Comparison of ENCODE assay signal across 1 cellular context in the genomic region with DNA sequence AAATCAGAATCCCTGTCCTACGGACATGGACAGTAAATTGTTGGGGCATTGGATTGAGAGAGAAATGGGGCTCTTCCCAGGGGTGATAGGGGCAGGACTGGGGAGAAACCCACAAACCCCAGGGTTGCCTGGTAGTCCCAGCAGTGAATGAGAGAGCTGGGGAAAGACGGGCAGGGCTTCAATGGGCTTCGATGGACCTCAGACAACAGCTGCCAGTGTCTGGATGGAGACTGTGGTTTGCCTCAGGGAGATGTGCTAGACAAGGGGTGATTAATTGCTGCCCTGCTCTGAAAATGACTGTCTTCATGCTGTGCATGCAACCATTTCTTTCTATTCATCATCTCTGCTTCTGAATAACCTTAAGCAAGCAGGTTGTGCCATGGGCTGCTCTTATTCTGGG.
TF ChIP-seq lines count a peak whose summit lies in the region.

No MANE protein-coding gene starts in this region.

TF ChIP-seq in GM12878, 131 proteins besides CTCF, POLR2A, EP300 and RAD21 (continued from another document and continues in another):
- TF ChIP-seq, protein P1, sequence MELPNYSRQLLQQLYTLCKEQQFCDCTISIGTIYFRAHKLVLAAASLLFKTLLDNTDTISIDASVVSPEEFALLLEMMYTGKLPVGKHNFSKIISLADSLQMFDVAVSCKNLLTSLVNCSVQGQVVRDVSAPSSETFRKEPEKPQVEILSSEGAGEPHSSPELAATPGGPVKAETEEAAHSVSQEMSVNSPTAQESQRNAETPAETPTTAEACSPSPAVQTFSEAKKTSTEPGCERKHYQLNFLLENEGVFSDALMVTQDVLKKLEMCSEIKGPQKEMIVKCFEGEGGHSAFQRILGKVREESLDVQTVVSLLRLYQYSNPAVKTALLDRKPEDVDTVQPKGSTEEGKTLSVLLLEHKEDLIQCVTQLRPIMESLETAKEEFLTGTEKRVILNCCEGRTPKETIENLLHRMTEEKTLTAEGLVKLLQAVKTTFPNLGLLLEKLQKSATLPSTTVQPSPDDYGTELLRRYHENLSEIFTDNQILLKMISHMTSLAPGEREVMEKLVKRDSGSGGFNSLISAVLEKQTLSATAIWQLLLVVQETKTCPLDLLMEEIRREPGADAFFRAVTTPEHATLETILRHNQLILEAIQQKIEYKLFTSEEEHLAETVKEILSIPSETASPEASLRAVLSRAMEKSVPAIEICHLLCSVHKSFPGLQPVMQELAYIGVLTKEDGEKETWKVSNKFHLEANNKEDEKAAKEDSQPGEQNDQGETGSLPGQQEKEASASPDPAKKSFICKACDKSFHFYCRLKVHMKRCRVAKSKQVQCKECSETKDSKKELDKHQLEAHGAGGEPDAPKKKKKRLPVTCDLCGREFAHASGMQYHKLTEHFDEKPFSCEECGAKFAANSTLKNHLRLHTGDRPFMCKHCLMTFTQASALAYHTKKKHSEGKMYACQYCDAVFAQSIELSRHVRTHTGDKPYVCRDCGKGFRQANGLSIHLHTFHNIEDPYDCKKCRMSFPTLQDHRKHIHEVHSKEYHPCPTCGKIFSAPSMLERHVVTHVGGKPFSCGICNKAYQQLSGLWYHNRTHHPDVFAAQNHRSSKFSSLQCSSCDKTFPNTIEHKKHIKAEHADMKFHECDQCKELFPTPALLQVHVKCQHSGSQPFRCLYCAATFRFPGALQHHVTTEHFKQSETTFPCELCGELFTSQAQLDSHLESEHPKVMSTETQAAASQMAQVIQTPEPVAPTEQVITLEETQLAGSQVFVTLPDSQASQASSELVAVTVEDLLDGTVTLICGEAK (IDR thresholded peaks at IDR 0.05; ENCODE audit: borderline replicate concordance): no peak
- TF ChIP-seq, protein P2, sequence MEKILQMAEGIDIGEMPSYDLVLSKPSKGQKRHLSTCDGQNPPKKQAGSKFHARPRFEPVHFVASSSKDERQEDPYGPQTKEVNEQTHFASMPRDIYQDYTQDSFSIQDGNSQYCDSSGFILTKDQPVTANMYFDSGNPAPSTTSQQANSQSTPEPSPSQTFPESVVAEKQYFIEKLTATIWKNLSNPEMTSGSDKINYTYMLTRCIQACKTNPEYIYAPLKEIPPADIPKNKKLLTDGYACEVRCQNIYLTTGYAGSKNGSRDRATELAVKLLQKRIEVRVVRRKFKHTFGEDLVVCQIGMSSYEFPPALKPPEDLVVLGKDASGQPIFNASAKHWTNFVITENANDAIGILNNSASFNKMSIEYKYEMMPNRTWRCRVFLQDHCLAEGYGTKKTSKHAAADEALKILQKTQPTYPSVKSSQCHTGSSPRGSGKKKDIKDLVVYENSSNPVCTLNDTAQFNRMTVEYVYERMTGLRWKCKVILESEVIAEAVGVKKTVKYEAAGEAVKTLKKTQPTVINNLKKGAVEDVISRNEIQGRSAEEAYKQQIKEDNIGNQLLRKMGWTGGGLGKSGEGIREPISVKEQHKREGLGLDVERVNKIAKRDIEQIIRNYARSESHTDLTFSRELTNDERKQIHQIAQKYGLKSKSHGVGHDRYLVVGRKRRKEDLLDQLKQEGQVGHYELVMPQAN (conservative IDR thresholded peaks at IDR 0.05): no peak
- TF ChIP-seq SMAD5 (IDR thresholded peaks at IDR 0.05; ENCODE audit: low read depth) (no peak), LARP7 (IDR thresholded peaks at IDR 0.05) (no peak), ETV6 (conservative IDR thresholded peaks at IDR 0.05 in 1 of 2, IDR thresholded peaks at IDR 0.05 in 1 of 2; ENCODE audit: borderline replicate concordance in 1 of 2, low read depth in 1 of 2) (peak in 1 of 2 experiments; percentile 56; a peak in 1 of 4 replicates), HCFC1 (IDR thresholded peaks at IDR 0.05; ENCODE audit: low read length) (no peak), MYC (IDR thresholded peaks at IDR 0.05; ENCODE audit: insufficient read depth, insufficient read length, insufficient replicate concordance, low read length, severe bottlenecking) (no peak), CHD2 (IDR thresholded peaks at IDR 0.05; ENCODE audit: borderline replicate concordance, low read depth, low read length) (peak; percentile 66; the same call in 1 of the 2 replicates), PAX8 (IDR thresholded peaks at IDR 0.05) (no peak), BRCA1 (IDR thresholded peaks at IDR 0.05; ENCODE audit: low read depth, low read length) (no peak), WRNIP1 (IDR thresholded peaks at IDR 0.05; ENCODE audit: borderline replicate concordance, low read depth, low read length) (peak; percentile 85; the same call in 1 of the 2 replicates), CHD1 (IDR thresholded peaks at IDR 0.05; ENCODE audit: low read depth, low read length) (no peak), HDGF (IDR thresholded peaks at IDR 0.05) (no peak), ASH2L (IDR thresholded peaks at IDR 0.05; ENCODE audit: borderline replicate concordance, low read depth) (no peak), STAT3 (IDR thresholded peaks at IDR 0.05; ENCODE audit: low read depth, low read length) (peak; percentile 48; the same call in 1 of the 2 replicates), RUNX3 (IDR thresholded peaks at IDR 0.05; ENCODE audit: low read length) (peak; percentile 94), TARDBP (IDR thresholded peaks at IDR 0.05; ENCODE audit: borderline replicate concordance) (no peak), MTA3 (IDR thresholded peaks at IDR 0.05; ENCODE audit: borderline replicate concordance, low read length) (0 out of 2 replicates have a peak, but pooled peaks have one; percentile 60), POU2F2 (IDR thresholded peaks at IDR 0.05; ENCODE audit: borderline replicate concordance, low read depth, low read length) (peak; percentile 85; the same call in 2 of the 3 replicates), EGR1 (IDR thresholded peaks at IDR 0.05; ENCODE audit: borderline replicate concordance in 1 of 2, low read depth in 2 of 2, low read length in 2 of 2) (no peak), SP1 (IDR thresholded peaks at IDR 0.05; ENCODE audit: low read depth, low read length) (peak; percentile 25), RCOR1 (conservative IDR thresholded peaks at IDR 0.05; ENCODE audit: low read depth, low read length) (no peak), CBX5 (IDR thresholded peaks at IDR 0.05; ENCODE audit: low read depth) (no peak), HDAC2 (IDR thresholded peaks at IDR 0.05) (no peak), SMARCA5 (IDR thresholded peaks at IDR 0.05) (0 out of 2 replicates have a peak, but pooled peaks have one; percentile 49), MEF2B (IDR thresholded peaks at IDR 0.05; ENCODE audit: partially characterized antibody, poor library complexity, severe bottlenecking) (peak; percentile 69), NFIC (IDR thresholded peaks at IDR 0.05; ENCODE audit: low read depth, low read length) (peak; percentile 71; the same call in 1 of the 2 replicates), TCF12 (IDR thresholded peaks at IDR 0.05; ENCODE audit: low read depth, low read length) (peak; percentile 98), PAX5 (IDR thresholded peaks at IDR 0.05; ENCODE audit: borderline replicate concordance, low read depth, low read length) (peak; percentile 90), CBX3 (IDR thresholded peaks at IDR 0.05; ENCODE audit: borderline replicate concordance, low read depth) (no peak), CREM (IDR thresholded peaks at IDR 0.05; ENCODE audit: low read depth) (peak; percentile 87), BACH1 (IDR thresholded peaks at IDR 0.05; ENCODE audit: borderline replicate concordance) (peak; percentile 60; the same call in 1 of the 2 replicates), SREBF2 (IDR thresholded peaks at IDR 0.05; ENCODE audit: low read length) (no peak), RBBP5 (conservative IDR thresholded peaks at IDR 0.05) (no peak), EZH2 (IDR thresholded peaks at IDR 0.05; ENCODE audit: borderline replicate concordance, control insufficient read depth, low read depth, low read length) (no peak), MTA2 (IDR thresholded peaks at IDR 0.05; ENCODE audit: low read depth) (peak; percentile 93), TCF3 (IDR thresholded peaks at IDR 0.05; ENCODE audit: borderline replicate concordance, insufficient read depth, low read depth, low read length) (peak; percentile 94), MEF2A (IDR thresholded peaks at IDR 0.05; ENCODE audit: insufficient read depth, low read depth, low read length) (no peak)
- TF ChIP-seq, protein P3, sequence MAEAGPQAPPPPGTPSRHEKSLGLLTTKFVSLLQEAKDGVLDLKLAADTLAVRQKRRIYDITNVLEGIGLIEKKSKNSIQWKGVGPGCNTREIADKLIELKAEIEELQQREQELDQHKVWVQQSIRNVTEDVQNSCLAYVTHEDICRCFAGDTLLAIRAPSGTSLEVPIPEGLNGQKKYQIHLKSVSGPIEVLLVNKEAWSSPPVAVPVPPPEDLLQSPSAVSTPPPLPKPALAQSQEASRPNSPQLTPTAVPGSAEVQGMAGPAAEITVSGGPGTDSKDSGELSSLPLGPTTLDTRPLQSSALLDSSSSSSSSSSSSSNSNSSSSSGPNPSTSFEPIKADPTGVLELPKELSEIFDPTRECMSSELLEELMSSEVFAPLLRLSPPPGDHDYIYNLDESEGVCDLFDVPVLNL (IDR thresholded peaks at IDR 0.05; ENCODE audit: low read depth, low read length): no peak
- TF ChIP-seq, protein P4, sequence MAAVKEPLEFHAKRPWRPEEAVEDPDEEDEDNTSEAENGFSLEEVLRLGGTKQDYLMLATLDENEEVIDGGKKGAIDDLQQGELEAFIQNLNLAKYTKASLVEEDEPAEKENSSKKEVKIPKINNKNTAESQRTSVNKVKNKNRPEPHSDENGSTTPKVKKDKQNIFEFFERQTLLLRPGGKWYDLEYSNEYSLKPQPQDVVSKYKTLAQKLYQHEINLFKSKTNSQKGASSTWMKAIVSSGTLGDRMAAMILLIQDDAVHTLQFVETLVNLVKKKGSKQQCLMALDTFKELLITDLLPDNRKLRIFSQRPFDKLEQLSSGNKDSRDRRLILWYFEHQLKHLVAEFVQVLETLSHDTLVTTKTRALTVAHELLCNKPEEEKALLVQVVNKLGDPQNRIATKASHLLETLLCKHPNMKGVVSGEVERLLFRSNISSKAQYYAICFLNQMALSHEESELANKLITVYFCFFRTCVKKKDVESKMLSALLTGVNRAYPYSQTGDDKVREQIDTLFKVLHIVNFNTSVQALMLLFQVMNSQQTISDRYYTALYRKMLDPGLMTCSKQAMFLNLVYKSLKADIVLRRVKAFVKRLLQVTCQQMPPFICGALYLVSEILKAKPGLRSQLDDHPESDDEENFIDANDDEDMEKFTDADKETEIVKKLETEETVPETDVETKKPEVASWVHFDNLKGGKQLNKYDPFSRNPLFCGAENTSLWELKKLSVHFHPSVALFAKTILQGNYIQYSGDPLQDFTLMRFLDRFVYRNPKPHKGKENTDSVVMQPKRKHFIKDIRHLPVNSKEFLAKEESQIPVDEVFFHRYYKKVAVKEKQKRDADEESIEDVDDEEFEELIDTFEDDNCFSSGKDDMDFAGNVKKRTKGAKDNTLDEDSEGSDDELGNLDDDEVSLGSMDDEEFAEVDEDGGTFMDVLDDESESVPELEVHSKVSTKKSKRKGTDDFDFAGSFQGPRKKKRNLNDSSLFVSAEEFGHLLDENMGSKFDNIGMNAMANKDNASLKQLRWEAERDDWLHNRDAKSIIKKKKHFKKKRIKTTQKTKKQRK (IDR thresholded peaks at IDR 0.05; ENCODE audit: low read depth, low read length): no peak
- TF ChIP-seq, protein P5, sequence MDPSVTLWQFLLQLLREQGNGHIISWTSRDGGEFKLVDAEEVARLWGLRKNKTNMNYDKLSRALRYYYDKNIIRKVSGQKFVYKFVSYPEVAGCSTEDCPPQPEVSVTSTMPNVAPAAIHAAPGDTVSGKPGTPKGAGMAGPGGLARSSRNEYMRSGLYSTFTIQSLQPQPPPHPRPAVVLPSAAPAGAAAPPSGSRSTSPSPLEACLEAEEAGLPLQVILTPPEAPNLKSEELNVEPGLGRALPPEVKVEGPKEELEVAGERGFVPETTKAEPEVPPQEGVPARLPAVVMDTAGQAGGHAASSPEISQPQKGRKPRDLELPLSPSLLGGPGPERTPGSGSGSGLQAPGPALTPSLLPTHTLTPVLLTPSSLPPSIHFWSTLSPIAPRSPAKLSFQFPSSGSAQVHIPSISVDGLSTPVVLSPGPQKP (IDR thresholded peaks at IDR 0.05; ENCODE audit: low read depth, low read length): no peak
- TF ChIP-seq, protein P6, sequence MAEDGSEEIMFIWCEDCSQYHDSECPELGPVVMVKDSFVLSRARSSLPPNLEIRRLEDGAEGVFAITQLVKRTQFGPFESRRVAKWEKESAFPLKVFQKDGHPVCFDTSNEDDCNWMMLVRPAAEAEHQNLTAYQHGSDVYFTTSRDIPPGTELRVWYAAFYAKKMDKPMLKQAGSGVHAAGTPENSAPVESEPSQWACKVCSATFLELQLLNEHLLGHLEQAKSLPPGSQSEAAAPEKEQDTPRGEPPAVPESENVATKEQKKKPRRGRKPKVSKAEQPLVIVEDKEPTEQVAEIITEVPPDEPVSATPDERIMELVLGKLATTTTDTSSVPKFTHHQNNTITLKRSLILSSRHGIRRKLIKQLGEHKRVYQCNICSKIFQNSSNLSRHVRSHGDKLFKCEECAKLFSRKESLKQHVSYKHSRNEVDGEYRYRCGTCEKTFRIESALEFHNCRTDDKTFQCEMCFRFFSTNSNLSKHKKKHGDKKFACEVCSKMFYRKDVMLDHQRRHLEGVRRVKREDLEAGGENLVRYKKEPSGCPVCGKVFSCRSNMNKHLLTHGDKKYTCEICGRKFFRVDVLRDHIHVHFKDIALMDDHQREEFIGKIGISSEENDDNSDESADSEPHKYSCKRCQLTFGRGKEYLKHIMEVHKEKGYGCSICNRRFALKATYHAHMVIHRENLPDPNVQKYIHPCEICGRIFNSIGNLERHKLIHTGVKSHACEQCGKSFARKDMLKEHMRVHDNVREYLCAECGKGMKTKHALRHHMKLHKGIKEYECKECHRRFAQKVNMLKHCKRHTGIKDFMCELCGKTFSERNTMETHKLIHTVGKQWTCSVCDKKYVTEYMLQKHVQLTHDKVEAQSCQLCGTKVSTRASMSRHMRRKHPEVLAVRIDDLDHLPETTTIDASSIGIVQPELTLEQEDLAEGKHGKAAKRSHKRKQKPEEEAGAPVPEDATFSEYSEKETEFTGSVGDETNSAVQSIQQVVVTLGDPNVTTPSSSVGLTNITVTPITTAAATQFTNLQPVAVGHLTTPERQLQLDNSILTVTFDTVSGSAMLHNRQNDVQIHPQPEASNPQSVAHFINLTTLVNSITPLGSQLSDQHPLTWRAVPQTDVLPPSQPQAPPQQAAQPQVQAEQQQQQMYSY (CRISPR knock-in tag; IDR thresholded peaks at IDR 0.05): no peak
- TF ChIP-seq, protein P7, sequence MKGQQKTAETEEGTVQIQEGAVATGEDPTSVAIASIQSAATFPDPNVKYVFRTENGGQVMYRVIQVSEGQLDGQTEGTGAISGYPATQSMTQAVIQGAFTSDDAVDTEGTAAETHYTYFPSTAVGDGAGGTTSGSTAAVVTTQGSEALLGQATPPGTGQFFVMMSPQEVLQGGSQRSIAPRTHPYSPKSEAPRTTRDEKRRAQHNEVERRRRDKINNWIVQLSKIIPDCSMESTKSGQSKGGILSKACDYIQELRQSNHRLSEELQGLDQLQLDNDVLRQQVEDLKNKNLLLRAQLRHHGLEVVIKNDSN (IDR thresholded peaks at IDR 0.05; ENCODE audit: borderline replicate concordance, extremely low read length, insufficient read depth, low read depth, low read length): no peak
- TF ChIP-seq, protein P8, sequence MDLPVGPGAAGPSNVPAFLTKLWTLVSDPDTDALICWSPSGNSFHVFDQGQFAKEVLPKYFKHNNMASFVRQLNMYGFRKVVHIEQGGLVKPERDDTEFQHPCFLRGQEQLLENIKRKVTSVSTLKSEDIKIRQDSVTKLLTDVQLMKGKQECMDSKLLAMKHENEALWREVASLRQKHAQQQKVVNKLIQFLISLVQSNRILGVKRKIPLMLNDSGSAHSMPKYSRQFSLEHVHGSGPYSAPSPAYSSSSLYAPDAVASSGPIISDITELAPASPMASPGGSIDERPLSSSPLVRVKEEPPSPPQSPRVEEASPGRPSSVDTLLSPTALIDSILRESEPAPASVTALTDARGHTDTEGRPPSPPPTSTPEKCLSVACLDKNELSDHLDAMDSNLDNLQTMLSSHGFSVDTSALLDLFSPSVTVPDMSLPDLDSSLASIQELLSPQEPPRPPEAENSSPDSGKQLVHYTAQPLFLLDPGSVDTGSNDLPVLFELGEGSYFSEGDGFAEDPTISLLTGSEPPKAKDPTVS (IDR thresholded peaks at IDR 0.05; ENCODE audit: low read depth, low read length): no peak
